Comparison of ENCODE assay signal across 8 cellular contexts in genomic region chr7:24401628-24402593, GRCh38.
A peak's percentile ranks its signal among the peaks of the same experiment; 100 is the strongest.
DNase-seq lines count a peak whose midpoint lies in the region; ATAC-seq and TF ChIP-seq lines count a peak whose summit lies in the region.

No MANE protein-coding gene starts in this region.

- no peak for TF ChIP-seq POLR2A in vagina (IDR thresholded peaks at IDR 0.05)

- DNase-seq in DMS153 (lab: John Stamatoyannopoulos, UW) = peak; percentile 41
- peak; percentile 38 for DNase-seq in NCI-H526 treated with DMSO at 0.1 percent for 48 hours (lab: John Stamatoyannopoulos, UW)
- DNase-seq in epithelial cell of esophagus (ENCODE audit: low read depth) = peak; percentile 44
- DNase-seq in progenitor cell of endocrine pancreas (ENCODE audit: low spot score, unreplicated experiment) = no peak
- no peak for DNase-seq in vagina (ENCODE audit: extremely low spot score in 2 of 2)
- DNase-seq in NCI-H187 treated with DMSO at 0.1 percent for 48 hours (lab: John Stamatoyannopoulos, UW) = no peak
- DNase-seq in central memory CD4-positive, alpha-beta T cell = no peak

- H3K4me1 ChIP-seq in vagina = no peaks in the 10 kb centered on the region

- H3K27me3 ChIP-seq in vagina = no peaks in the 10 kb centered on the region

- no peaks in the 10 kb centered on the region for H3K36me3 Mint-ChIP-seq in progenitor cell of endocrine pancreas (ENCODE audit: insufficient read depth)

- no peaks in the 10 kb centered on the region for H3K9me3 ChIP-seq in vagina

- no peak overlapping the region for H3K27ac ChIP-seq in vagina

- peak; percentile 75 for ATAC-seq in GM21619 (IDR thresholded peaks at IDR 0.05; ENCODE audit: unreplicated experiment)

- peaks cover 9% of the 10 kb centered on the region for H3K4me1 Mint-ChIP-seq in progenitor cell of endocrine pancreas (ENCODE audit: low read depth)

- no peak overlapping the region for H3K27ac Mint-ChIP-seq in progenitor cell of endocrine pancreas

- H3K9me3 Mint-ChIP-seq in progenitor cell of endocrine pancreas (ENCODE audit: low read depth) = no peaks in the 10 kb centered on the region

- H3K27me3 Mint-ChIP-seq in progenitor cell of endocrine pancreas = peaks cover 48% of the 10 kb centered on the region

- TF ChIP-seq CTCF in epithelial cell of esophagus (IDR thresholded peaks at IDR 0.05; ENCODE audit: insufficient read depth, low read depth, low read length, missing control alignments) (peak; percentile 56), progenitor cell of endocrine pancreas (IDR thresholded peaks at IDR 0.05; ENCODE audit: unreplicated experiment) (peak; percentile 48), vagina (IDR thresholded peaks at IDR 0.05) (peak in 1 of 3 experiments; percentile 36)

- no peak overlapping the region for H3K4me3 Mint-ChIP-seq in progenitor cell of endocrine pancreas (ENCODE audit: low read depth)

- H3K4me3 ChIP-seq in epithelial cell of esophagus (ENCODE audit: low read length) (no peak overlapping the region), vagina (no peak overlapping the region)

- H3K36me3 ChIP-seq in vagina = no peaks in the 10 kb centered on the region

- intact Hi-C loops in vagina (cut with DNase I) = no loop called here

Comparison
In these comparisons a context has a peak if more than half of its experiments do, and no peak if none do; other contexts are left out.
1. DNase-seq: peak in DMS153 (single experiment), NCI-H526 treated with DMSO at 0.1 percent for 48 hours (single experiment) and epithelial cell of esophagus (single experiment); none in progenitor cell of endocrine pancreas (single experiment), vagina (0 of 2), NCI-H187 treated with DMSO at 0.1 percent for 48 hours (single experiment) and central memory CD4-positive, alpha-beta T cell (single experiment).